Comparison of ENCODE assay signal across 1 cellular context in the genomic region with DNA sequence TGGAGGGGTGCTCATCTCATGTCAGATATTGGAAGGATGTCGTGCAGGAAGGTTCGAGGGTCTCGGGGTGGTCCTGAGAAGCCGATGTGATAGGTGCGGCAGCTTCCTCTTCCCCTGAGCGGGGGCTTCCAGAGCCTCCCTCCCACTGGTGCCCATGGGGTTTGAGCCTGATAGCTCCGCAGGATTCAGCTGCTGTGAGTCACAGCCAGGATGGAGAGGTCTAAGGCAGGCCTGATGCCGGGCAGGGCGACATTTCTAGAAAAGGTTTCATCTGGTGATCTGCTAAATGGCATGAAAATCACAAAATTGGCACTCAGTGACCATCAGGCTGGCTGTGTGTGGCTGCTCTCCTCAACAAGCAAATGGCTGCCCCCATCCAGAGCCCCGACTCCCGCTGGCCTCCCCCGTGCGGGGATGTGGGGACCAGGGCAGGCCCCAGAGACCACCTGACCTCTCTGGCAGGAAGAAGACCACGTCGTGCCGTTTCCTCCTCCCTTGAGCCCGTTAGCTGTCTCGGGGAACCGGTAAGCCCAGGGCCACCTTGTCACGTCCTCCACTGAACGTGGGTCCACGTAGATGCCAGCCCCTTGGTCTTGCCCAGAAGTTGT.
TF ChIP-seq lines count a peak whose summit lies in the region.

No MANE protein-coding gene starts in this region.

TF ChIP-seq in endothelial cell of umbilical vein, 7 proteins besides CTCF, POLR2A, EP300 and RAD21 (continued from another document):
- TF ChIP-seq FOS (IDR thresholded peaks at IDR 0.05; ENCODE audit: borderline replicate concordance, insufficient read depth, low read length) = no peak
- no peak for TF ChIP-seq EZH2 (IDR thresholded peaks at IDR 0.05; ENCODE audit: borderline replicate concordance, low read depth, low read length, severe bottlenecking)
- TF ChIP-seq JUN (IDR thresholded peaks at IDR 0.05; ENCODE audit: borderline replicate concordance, insufficient read depth, insufficient read length, low read depth) = no peak
